In genomic region chr18:42719221-42719620, GRCh38 we compare ENCODE assay signal across 19 cellular contexts.
"Had no signal": no experiment of that assay in that cellular context is flagged by ENCODE, and none has a peak within 500 bp of the region (broad histone marks: within the 10 kb centered on the region; RNA-seq: fewer than 3 reads in every experiment).

No MANE protein-coding gene starts in this region.

- H3K4me3 Mint-ChIP-seq: activated CD4-positive, alpha-beta memory T cell treated with anti-CD3 and anti-CD28 coated beads for 36 hours; activated T-cell treated with anti-CD3 and anti-CD28 coated beads, Interleukin-2, amount 50 U/mL, for 72 hours; mesothelial cell of epicardium; neural crest cell had no signal

- H2AFZ ChIP-seq: hepatocyte had no signal

- H3K27ac ChIP-seq: ascending aorta, colonic mucosa, gastroesophageal sphincter, hepatocyte, ovary, thoracic aorta had no signal

- H3K4me3 ChIP-seq: ascending aorta, colonic mucosa, gastroesophageal sphincter, hepatocyte, ovary, thoracic aorta had no signal

- H3K79me2 ChIP-seq: hepatocyte had no signal

- H3K4me1 ChIP-seq: ascending aorta, colonic mucosa, gastroesophageal sphincter had no signal

- FAIRE-seq: endothelial cell of umbilical vein, kidney, urothelium cell line had no signal

- H3K9me3 ChIP-seq: ascending aorta, colonic mucosa, gastroesophageal sphincter, ovary, thoracic aorta had no signal

- DNase-seq: activated CD4-positive, alpha-beta memory T cell treated with anti-CD3 and anti-CD28 coated beads for 36 hours; activated CD4-positive, CD25-positive, alpha-beta regulatory T cell treated with anti-CD3 and anti-CD28 coated beads, Interleukin-2, amount 50 U/mL, for 72 hours; activated gamma-delta T cell treated with Interleukin-2 at 50 U/mL for 16 hours; activated T-cell treated with anti-CD3 and anti-CD28 coated beads, Interleukin-2, amount 50 U/mL, for 72 hours; colonic mucosa; kidney; ovary; stimulated activated CD4-positive, alpha-beta T cell treated with anti-CD3 and anti-CD28 coated beads, Interleukin-4, amount 100 ng/mL, for 1 hour; stimulated activated CD8-positive, alpha-beta memory T cell treated with anti-CD3 and anti-CD28 coated beads, Interleukin-4, amount 100 ng/mL, for 48 hours; stimulated activated naive CD8-positive, alpha-beta T cell treated with anti-CD3 and anti-CD28 coated beads, Interleukin-15, Interleukin-2, amounts not matched to agents 100 U/mL and 50 U/mL, for 24 hours; T-helper 2 cell had no signal

- H3K36me3 Mint-ChIP-seq: activated CD4-positive, alpha-beta memory T cell treated with anti-CD3 and anti-CD28 coated beads for 36 hours had no signal

- H3K36me3 ChIP-seq: ascending aorta, colonic mucosa, gastroesophageal sphincter, ovary, thoracic aorta had no signal

- H3K27me3 Mint-ChIP-seq: activated CD4-positive, alpha-beta memory T cell treated with anti-CD3 and anti-CD28 coated beads for 36 hours had no signal

- H3K4me1 Mint-ChIP-seq: mesothelial cell of epicardium, neural crest cell had no signal

- H3K27ac Mint-ChIP-seq: activated CD4-positive, alpha-beta memory T cell treated with anti-CD3 and anti-CD28 coated beads for 36 hours; activated T-cell treated with anti-CD3 and anti-CD28 coated beads, Interleukin-2, amount 50 U/mL, for 72 hours; mesothelial cell of epicardium had no signal

- H3K27me3 ChIP-seq: ascending aorta, colonic mucosa, gastroesophageal sphincter, hepatocyte, ovary had no signal

- ATAC-seq: activated T-cell treated with anti-CD3 and anti-CD28 coated beads, Interleukin-2, amount 50 U/mL, for 72 hours; gastroesophageal sphincter; stimulated activated naive CD8-positive, alpha-beta T cell treated with anti-CD3 and anti-CD28 coated beads, Interleukin-15, Interleukin-2, amounts not matched to agents 100 U/mL and 50 U/mL, for 24 hours had no signal

- H3K4me2 ChIP-seq: hepatocyte had no signal
